In genomic region chr6:157767757-157768156, GRCh38 we compare ENCODE assay signal across 15 cellular contexts. TPM values are rescaled to one million over a fixed set of nuclear protein-coding genes. Genes with fewer than 3 reads are reported as not detected.
DNase-seq lines count a peak whose midpoint lies in the region; ATAC-seq, FAIRE-seq and TF ChIP-seq lines count a peak whose summit lies in the region.
"Had no signal": no experiment of that assay in that cellular context is flagged by ENCODE, and none has a peak within 500 bp of the region (broad histone marks: within the 10 kb centered on the region; RNA-seq: fewer than 3 reads in every experiment).

No MANE protein-coding gene starts in this region.

- H3K36me3 ChIP-seq in muscle layer of duodenum (ENCODE audit: control insufficient read depth in 1 of 2, insufficient read depth in 2 of 2, low read length in 2 of 2), result no peaks in the 10 kb centered on the region
- no peaks in the 10 kb centered on the region for H3K36me3 ChIP-seq in transverse colon
- H3K36me3 ChIP-seq in kidney (ENCODE audit: control insufficient read depth in 1 of 2, insufficient read depth in 2 of 2, low read length in 2 of 2), result no peaks in the 10 kb centered on the region
- H3K36me3 ChIP-seq: ovary, thyroid gland had no signal

- H3K4me1 ChIP-seq in right cardiac atrium (ENCODE audit: control insufficient read depth, insufficient read depth, low read length) (no peaks in the 10 kb centered on the region), muscle layer of duodenum (ENCODE audit: control insufficient read depth in 1 of 2, insufficient read depth in 2 of 2, low read length in 2 of 2) (peaks cover 14 to 18% of the 10 kb centered on the region in 2 donors), transverse colon (peaks cover 18 to 26% (median 24%) of the 10 kb centered on the region in 4 donors), kidney (ENCODE audit: control insufficient read depth in 1 of 2, insufficient read depth in 1 of 2, low read depth in 1 of 2, low read length in 2 of 2) (peaks cover 23 to 33% of the 10 kb centered on the region in 2 donors)

- H3K36me3 Mint-ChIP-seq in activated CD8-positive, alpha-beta T cell treated with anti-CD3 and anti-CD28 coated beads for 36 hours (ENCODE audit: low read depth), result no peaks in the 10 kb centered on the region

- H3K4me3 Mint-ChIP-seq in activated CD8-positive, alpha-beta T cell treated with anti-CD3 and anti-CD28 coated beads for 36 hours, result no peak overlapping the region

- no peak for TF ChIP-seq EP300 in transverse colon (IDR thresholded peaks at IDR 0.05; ENCODE audit: low read depth)

- 93% methylated on average over 3 of the region's 3 CpGs for WGBS in right cardiac atrium
- WGBS in transverse colon (ENCODE audit: low coverage in 1 of 2), 2 donors, result 87 to 100% methylated on average over 2 to 3 of the region's 3 CpGs

- CTCF ChIA-PET in activated CD8-positive, alpha-beta T cell treated with anti-CD3 and anti-CD28 coated beads for 36 hours (lab: Charles Lee), result interaction anchor here (1.4 kb wide), 1 partner anchor 11 kb away, joined by 3 read pairs; no protein-coding TSS in a partner anchor

- H3K9me3 ChIP-seq in right cardiac atrium (ENCODE audit: control insufficient read depth, low read length) (no peaks in the 10 kb centered on the region), muscle layer of duodenum (ENCODE audit: control insufficient read depth in 1 of 2, low read length in 2 of 2) (no peaks in the 10 kb centered on the region), transverse colon (no peaks in the 10 kb centered on the region), kidney (ENCODE audit: control insufficient read depth in 1 of 2, low read length in 2 of 2) (no peaks in the 10 kb centered on the region)
- H3K9me3 ChIP-seq: ovary, thyroid gland had no signal

- peaks cover 2% of the 10 kb centered on the region for H3K9me3 Mint-ChIP-seq in activated CD8-positive, alpha-beta T cell treated with anti-CD3 and anti-CD28 coated beads for 36 hours

- no peak overlapping the region for H3K4me3 ChIP-seq in right cardiac atrium (ENCODE audit: low read length)
- H3K4me3 ChIP-seq in muscle layer of duodenum (ENCODE audit: low read depth in 1 of 2, low read length in 2 of 2), result no peak overlapping the region
- no peak overlapping the region for H3K4me3 ChIP-seq in transverse colon
- H3K4me3 ChIP-seq in kidney (ENCODE audit: low read length in 2 of 2), result no peak overlapping the region
- H3K4me3 ChIP-seq: ovary, thyroid gland had no signal

- H3K9ac ChIP-seq in kidney (ENCODE audit: low read length in 2 of 2), result no peak overlapping the region

- in situ Hi-C loops in transverse colon (cut with MboI; ENCODE audit: low pct_ligation_motif_present in 1 of 4, low pct_unique_long_range_greater_than_20kb in 1 of 4, low sequenced_read_pairs in 3 of 4), result loop anchor here in 2 of 4 donors (10.0 to 25.0 kb wide), 2 partner anchors 47 to 295 kb away; no protein-coding TSS in a partner anchor

- H3K27me3 ChIP-seq in right cardiac atrium (ENCODE audit: control insufficient read depth, insufficient read depth), result no peaks in the 10 kb centered on the region
- peaks cover 3% of the 10 kb centered on the region for H3K27me3 ChIP-seq in muscle layer of duodenum (ENCODE audit: low read depth, low read length)
- no peaks in the 10 kb centered on the region for H3K27me3 ChIP-seq in transverse colon
- H3K27me3 ChIP-seq: ovary, thyroid gland had no signal

- POLR2A ChIA-PET in activated CD8-positive, alpha-beta T cell treated with anti-CD3 and anti-CD28 coated beads for 36 hours (lab: Charles Lee), result no interaction called here

- H3K4me1 Mint-ChIP-seq in activated CD8-positive, alpha-beta T cell treated with anti-CD3 and anti-CD28 coated beads for 36 hours (ENCODE audit: low read depth), result peaks cover 71% of the 10 kb centered on the region

- TF ChIP-seq CTCF in activated CD8-positive, alpha-beta T cell treated with anti-CD3 and anti-CD28 coated beads for 36 hours (IDR thresholded peaks at IDR 0.05), result no peak
- TF ChIP-seq CTCF in transverse colon (IDR thresholded peaks at IDR 0.05), result no peak
- no peak for TF ChIP-seq CTCF in kidney (IDR thresholded peaks at IDR 0.05; ENCODE audit: borderline replicate concordance, extremely low read depth, insufficient read depth)

- H3K27ac ChIP-seq in right cardiac atrium (ENCODE audit: low read length) (peak overlapping the region; percentile 30), muscle layer of duodenum (ENCODE audit: low read length) (peak overlapping the region; percentile 12), transverse colon (peak overlapping the region; percentile 7 to 60 (median 40)), kidney (ENCODE audit: low read depth in 2 of 2, low read length in 2 of 2) (no peak overlapping the region)
- H3K27ac ChIP-seq: ovary, thyroid gland, VCaP had no signal

- peaks cover 2% of the 10 kb centered on the region for H3K27me3 Mint-ChIP-seq in activated CD8-positive, alpha-beta T cell treated with anti-CD3 and anti-CD28 coated beads for 36 hours

- intact Hi-C loops in right cardiac atrium (cut with DNase I), result loop anchor here in 2 of 4 donors (10.0 kb wide), 1 partner anchor 107 kb away; no protein-coding TSS in a partner anchor
- intact Hi-C loops in Right ventricle myocardium inferior (cut with DNase I), result no loop called here
- intact Hi-C loops in activated CD8-positive, alpha-beta T cell treated with anti-CD3 and anti-CD28 coated beads for 36 hours (cut with micrococcal nuclease), result no loop called here
- intact Hi-C loops in transverse colon (cut with DNase I; ENCODE audit: low total_unique reads), result no loop called here
- intact Hi-C loops in kidney (cut with DNase I), result no loop called here

- ATAC-seq in right cardiac atrium (no peak), Right ventricle myocardium inferior (no peak)
- no peak for ATAC-seq in activated CD8-positive, alpha-beta T cell treated with anti-CD3 and anti-CD28 coated beads for 36 hours

- peak overlapping the region; percentile 78 for H3K27ac Mint-ChIP-seq in activated CD8-positive, alpha-beta T cell treated with anti-CD3 and anti-CD28 coated beads for 36 hours

- no peak for TF ChIP-seq POLR2A in transverse colon (IDR thresholded peaks at IDR 0.05)

- FAIRE-seq in kidney (lab: Jason Lieb, UNC), result no peak

- DNase-seq in right cardiac atrium, result no peak
- DNase-seq in Right ventricle myocardium inferior (ENCODE audit: missing footprints), result no peak
- DNase-seq in activated CD8-positive, alpha-beta T cell treated with anti-CD3 and anti-CD28 coated beads for 36 hours, result no peak
- DNase-seq in transverse colon, result no peak
- DNase-seq in NCI-H524 (lab: John Stamatoyannopoulos, UW), result no peak
- DNase-seq in kidney, result no peak
- no peak for DNase-seq in COLO829 (ENCODE audit: low spot score)
- DNase-seq: amygdala, NCI-H2081 treated with DMSO at 0.1 percent for 48 hours, NCI-H748 treated with DMSO at 0.1 percent for 48 hours, ovary, SW 1271, thyroid gland had no signal

RNA-seq across cellular contexts. Expression of gene SNX9, which starts 55.3 kb away (rescaled TPM):
- total RNA-seq in right cardiac atrium, result 10 to 100 TPM; 33.0 to 41.9 (median 38.7) TPM
- polyA plus RNA-seq in right cardiac atrium, result 24.1 TPM
- 35.5 TPM for total RNA-seq in Right ventricle myocardium inferior
- total RNA-seq in activated CD8-positive, alpha-beta T cell treated with anti-CD3 and anti-CD28 coated beads for 36 hours, result 10 to 100 TPM; 44.9 to 45.1 TPM
- total RNA-seq in transverse colon, result 10 to 100 TPM; 13.7 to 57.2 (median 50.7) TPM
- total RNA-seq in kidney, result 49.3 TPM
- polyA plus RNA-seq in kidney (ENCODE audit: insufficient read depth, low read depth, low replicate concordance), result 25.2 TPM

Comparison
In these comparisons a context has a peak if more than half of its experiments do, and no peak if none do; other contexts are left out.
1. H3K27ac ChIP-seq: peak in right cardiac atrium (single experiment), muscle layer of duodenum (single experiment) and transverse colon (4 of 4); none in kidney (0 of 2).